In genomic region chr18:62796216-62796621, GRCh38 we compare ENCODE assay signal across 26 cellular contexts.
"Had no signal": no experiment of that assay in that cellular context is flagged by ENCODE, and none has a peak within 500 bp of the region (broad histone marks: within the 10 kb centered on the region; RNA-seq: fewer than 3 reads in every experiment).

No MANE protein-coding gene starts in this region.

- DNase-seq: dermis blood vessel endothelial cell; effector memory CD8-positive, alpha-beta T cell; foreskin keratinocyte; heart left ventricle; hypothalamus; immature natural killer cell; islet precursor cell; kidney glomerular epithelial cell; mesendoderm; midbrain; natural killer cell; stimulated activated CD4-positive, alpha-beta T cell treated with anti-CD3 and anti-CD28 coated beads, Interleukin-2, amount 100 ng/mL, for 24 hours; stimulated activated CD4-positive, alpha-beta T cell treated with anti-CD3 and anti-CD28 coated beads, Interleukin-4, amount 100 ng/mL, for 24 hours; stimulated activated naive CD4-positive, alpha-beta T cell treated with Interleukin-2 at 50 U/mL for 16 hours; stomach; thyroid gland; trophoblast cell had no signal

- H2AFZ ChIP-seq: neural progenitor cell, parathyroid adenoma had no signal

- H3K36me3 Mint-ChIP-seq: immature natural killer cell; natural killer cell; stimulated activated effector memory CD8-positive, alpha-beta T cell treated with anti-CD3 and anti-CD28 coated beads, Interleukin-12 subunit alpha, Interleukin-12 subunit beta, amount 100 ng/mL, for 72 hours had no signal

- H3K9ac ChIP-seq: neural progenitor cell, parathyroid adenoma had no signal

- H3K27me3 ChIP-seq: esophagus muscularis mucosa, foreskin keratinocyte, gastroesophageal sphincter, heart left ventricle, neural progenitor cell, stomach, thyroid gland, vagina had no signal

- H3K4me3 Mint-ChIP-seq: effector memory CD8-positive, alpha-beta T cell; immature natural killer cell; natural killer cell; neural progenitor cell; stimulated activated effector memory CD8-positive, alpha-beta T cell treated with anti-CD3 and anti-CD28 coated beads, Interleukin-12 subunit alpha, Interleukin-12 subunit beta, amount 100 ng/mL, for 72 hours had no signal

- H3K9me3 Mint-ChIP-seq: effector memory CD8-positive, alpha-beta T cell; immature natural killer cell; natural killer cell; stimulated activated effector memory CD8-positive, alpha-beta T cell treated with anti-CD3 and anti-CD28 coated beads, Interleukin-12 subunit alpha, Interleukin-12 subunit beta, amount 100 ng/mL, for 72 hours had no signal

- ATAC-seq: effector memory CD8-positive, alpha-beta T cell; foreskin keratinocyte; gastroesophageal sphincter; heart left ventricle; natural killer cell; sciatic nerve had no signal

- H3K4me2 ChIP-seq: neural progenitor cell had no signal

- H3K4me1 ChIP-seq: foreskin keratinocyte had no signal

- H3K4me3 ChIP-seq: coronary artery, esophagus muscularis mucosa, gastroesophageal sphincter, heart left ventricle, neural progenitor cell, stomach, thyroid gland, vagina had no signal

- H3K27me3 Mint-ChIP-seq: effector memory CD8-positive, alpha-beta T cell; progenitor cell of endocrine pancreas had no signal

- H3K27ac Mint-ChIP-seq: immature natural killer cell; natural killer cell; neural progenitor cell; progenitor cell of endocrine pancreas; stimulated activated effector memory CD8-positive, alpha-beta T cell treated with anti-CD3 and anti-CD28 coated beads, Interleukin-12 subunit alpha, Interleukin-12 subunit beta, amount 100 ng/mL, for 72 hours had no signal

- H3K9me3 ChIP-seq: esophagus muscularis mucosa, gastroesophageal sphincter, heart left ventricle, stomach, thyroid gland, vagina had no signal

- H3K27ac ChIP-seq: coronary artery, esophagus muscularis mucosa, foreskin keratinocyte, gastroesophageal sphincter, heart left ventricle, neural progenitor cell, parathyroid adenoma, stomach, thyroid gland, vagina had no signal

- H3K36me3 ChIP-seq: esophagus muscularis mucosa, gastroesophageal sphincter, heart left ventricle, neural progenitor cell, stomach, thyroid gland, vagina had no signal
